Comparison of ENCODE assay signal across 8 cellular contexts in the genomic region with DNA sequence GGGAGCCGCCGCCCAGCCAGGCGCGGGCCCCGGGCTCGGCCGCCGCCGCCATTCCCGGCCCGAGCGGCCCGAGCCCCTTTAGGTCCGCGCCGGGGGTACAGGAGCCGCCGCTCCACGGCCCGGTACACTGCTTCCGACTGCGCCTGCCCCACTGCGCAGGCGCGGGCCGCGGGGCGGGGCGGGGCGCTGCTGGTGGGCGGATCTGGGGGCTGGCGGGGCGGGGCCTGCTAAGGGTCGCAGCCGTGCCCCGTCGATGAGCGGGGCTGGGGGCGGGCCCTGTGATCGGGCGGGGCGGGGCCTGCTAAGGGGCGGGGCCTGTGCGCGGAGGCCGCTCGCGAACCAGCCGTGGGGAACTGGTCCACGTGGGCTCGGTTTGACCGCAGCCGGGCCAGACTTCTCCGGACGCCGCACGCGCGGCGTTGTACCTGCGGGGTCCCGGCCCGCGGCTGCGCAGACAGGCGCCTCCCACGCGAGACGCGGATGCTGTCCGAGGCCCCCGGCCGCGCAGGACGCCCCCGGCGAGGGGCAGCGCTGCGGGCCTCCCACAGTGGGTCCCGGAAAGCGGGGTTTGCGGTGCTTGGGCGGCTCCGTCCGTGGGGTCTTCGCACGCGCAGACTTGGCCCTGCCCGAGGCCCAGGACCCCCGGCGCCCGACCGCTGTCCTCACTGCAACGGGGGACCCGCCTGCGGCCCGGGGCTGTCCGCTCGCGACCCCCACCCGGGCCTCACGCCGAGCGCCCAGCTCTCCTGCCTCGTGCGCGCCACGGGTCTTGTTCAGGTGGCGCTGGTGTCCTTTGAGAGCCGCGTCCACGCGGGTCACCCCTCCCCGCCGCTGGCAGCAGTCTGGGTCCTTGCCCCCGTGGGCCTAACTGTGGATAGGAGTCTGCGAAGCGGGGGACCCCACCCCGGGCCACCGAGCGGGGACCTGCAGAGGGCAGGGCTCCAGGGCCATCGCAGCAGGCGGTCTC. TPM values are rescaled to one million over a fixed set of nuclear protein-coding genes. Genes with fewer than 3 reads are reported as not detected.
DNase-seq lines count a peak whose midpoint lies in the region; ATAC-seq and TF ChIP-seq lines count a peak whose summit lies in the region.

A gene with protein sequence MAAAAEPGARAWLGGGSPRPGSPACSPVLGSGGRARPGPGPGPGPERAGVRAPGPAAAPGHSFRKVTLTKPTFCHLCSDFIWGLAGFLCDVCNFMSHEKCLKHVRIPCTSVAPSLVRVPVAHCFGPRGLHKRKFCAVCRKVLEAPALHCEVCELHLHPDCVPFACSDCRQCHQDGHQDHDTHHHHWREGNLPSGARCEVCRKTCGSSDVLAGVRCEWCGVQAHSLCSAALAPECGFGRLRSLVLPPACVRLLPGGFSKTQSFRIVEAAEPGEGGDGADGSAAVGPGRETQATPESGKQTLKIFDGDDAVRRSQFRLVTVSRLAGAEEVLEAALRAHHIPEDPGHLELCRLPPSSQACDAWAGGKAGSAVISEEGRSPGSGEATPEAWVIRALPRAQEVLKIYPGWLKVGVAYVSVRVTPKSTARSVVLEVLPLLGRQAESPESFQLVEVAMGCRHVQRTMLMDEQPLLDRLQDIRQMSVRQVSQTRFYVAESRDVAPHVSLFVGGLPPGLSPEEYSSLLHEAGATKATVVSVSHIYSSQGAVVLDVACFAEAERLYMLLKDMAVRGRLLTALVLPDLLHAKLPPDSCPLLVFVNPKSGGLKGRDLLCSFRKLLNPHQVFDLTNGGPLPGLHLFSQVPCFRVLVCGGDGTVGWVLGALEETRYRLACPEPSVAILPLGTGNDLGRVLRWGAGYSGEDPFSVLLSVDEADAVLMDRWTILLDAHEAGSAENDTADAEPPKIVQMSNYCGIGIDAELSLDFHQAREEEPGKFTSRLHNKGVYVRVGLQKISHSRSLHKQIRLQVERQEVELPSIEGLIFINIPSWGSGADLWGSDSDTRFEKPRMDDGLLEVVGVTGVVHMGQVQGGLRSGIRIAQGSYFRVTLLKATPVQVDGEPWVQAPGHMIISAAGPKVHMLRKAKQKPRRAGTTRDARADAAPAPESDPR (minus strand): TSS at position 139 of the 967 bp plus-strand sequence. CDS start 87 bp downstream, at position 52.

- peaks cover 10% of the 10 kb centered on the region for H3K9me3 Mint-ChIP-seq in neural progenitor cell
- no peaks in the 10 kb centered on the region for H3K9me3 Mint-ChIP-seq in stimulated activated naive CD8-positive, alpha-beta T cell treated with anti-CD3 and anti-CD28 coated beads, Interleukin-15, amount 100 ng/mL, for 72 hours

- H3K4me3 Mint-ChIP-seq in neural progenitor cell, result peak within 1 kb of the TSS; percentile 62
- H3K4me3 Mint-ChIP-seq in stimulated activated naive CD8-positive, alpha-beta T cell treated with anti-CD3 and anti-CD28 coated beads, Interleukin-15, amount 100 ng/mL, for 72 hours, result peak within 1 kb of the TSS; percentile 63 to 81

- H3K9me3 ChIP-seq in SJCRH30 (replicated peaks) (no peaks in the 10 kb centered on the region), neural progenitor cell (ENCODE audit: low read depth) (no peaks in the 10 kb centered on the region)

- peak within 1 kb of the TSS; percentile 96 for H3K4me2 ChIP-seq in neural progenitor cell

- H3K9ac ChIP-seq in neural progenitor cell, result peak within 1 kb of the TSS; percentile 30

- H3K4me1 ChIP-seq in SJCRH30, result no peaks in the 10 kb centered on the region
- H3K4me1 ChIP-seq in foreskin keratinocyte, result no peaks in the 10 kb centered on the region
- H3K4me1 ChIP-seq in neural progenitor cell, result no peaks in the 10 kb centered on the region

- H3K4me3 ChIP-seq in SJCRH30 (peak within 1 kb of the TSS; percentile 75), neural progenitor cell (peak within 1 kb of the TSS; percentile 92)

- TF ChIP-seq CTCF in foreskin keratinocyte (conservative IDR thresholded peaks at IDR 0.05) (no peak), neural progenitor cell (IDR thresholded peaks at IDR 0.05) (no peak)

- H2AFZ ChIP-seq in neural progenitor cell (replicated peaks), result peak within 1 kb of the TSS; percentile 65

- no peaks in the 10 kb centered on the region for H3K79me2 ChIP-seq in neural progenitor cell (ENCODE audit: low read depth)

- H3K27ac ChIP-seq in SJCRH30 (no peak within 1 kb of the TSS), foreskin keratinocyte (no peak within 1 kb of the TSS), neural progenitor cell (no peak within 1 kb of the TSS)

- H3F3A ChIP-seq in neural progenitor cell (ENCODE audit: low read depth), result no peaks in the 10 kb centered on the region

- H3K27me3 ChIP-seq in SJCRH30 (no peaks in the 10 kb centered on the region), foreskin keratinocyte (peaks cover 5% of the 10 kb centered on the region), neural progenitor cell (peaks cover 55% of the 10 kb centered on the region)

- H3K36me3 ChIP-seq in SJCRH30 (no peaks in the 10 kb centered on the region), neural progenitor cell (no peaks in the 10 kb centered on the region)

- ATAC-seq in GM19351 (IDR thresholded peaks at IDR 0.05; ENCODE audit: unreplicated experiment) (peak; percentile 70), HG03521 (IDR thresholded peaks at IDR 0.05; ENCODE audit: unreplicated experiment) (peak; percentile 76), foreskin keratinocyte (peak; percentile 74)
- ATAC-seq in stimulated activated naive CD8-positive, alpha-beta T cell treated with anti-CD3 and anti-CD28 coated beads, Interleukin-15, amount 100 ng/mL, for 72 hours, result peak; percentile 85

- H4K20me1 ChIP-seq in neural progenitor cell (ENCODE audit: low read depth), result peaks cover 28% of the 10 kb centered on the region

- H3K27me3 Mint-ChIP-seq in neural progenitor cell (ENCODE audit: insufficient read depth, low read depth), result peaks cover 2% of the 10 kb centered on the region
- H3K27me3 Mint-ChIP-seq in stimulated activated naive CD8-positive, alpha-beta T cell treated with anti-CD3 and anti-CD28 coated beads, Interleukin-15, amount 100 ng/mL, for 72 hours, result no peaks in the 10 kb centered on the region

- no peak within 1 kb of the TSS for H3K27ac Mint-ChIP-seq in neural progenitor cell
- peak within 1 kb of the TSS; percentile 19 to 46 for H3K27ac Mint-ChIP-seq in stimulated activated naive CD8-positive, alpha-beta T cell treated with anti-CD3 and anti-CD28 coated beads, Interleukin-15, amount 100 ng/mL, for 72 hours

- peaks cover 2% of the 10 kb centered on the region for H3K36me3 Mint-ChIP-seq in neural progenitor cell

- DNase-seq in Ammon's horn (ENCODE audit: low spot score) (peak; percentile 93), SJCRH30 (peak; percentile 54 to 71), foreskin keratinocyte (peak in 1 of 2 donors; percentile 34), neural progenitor cell (ENCODE audit: low spot score) (peak; percentile 91)
- DNase-seq in activated effector memory CD4-positive, alpha-beta T cell treated with anti-CD3 and anti-CD28 coated beads, Interleukin-2, amount 50 U/mL, for 16 hours, result peak; percentile 96
- DNase-seq in stimulated activated naive CD8-positive, alpha-beta T cell treated with anti-CD3 and anti-CD28 coated beads, Interleukin-15, amount 100 ng/mL, for 72 hours, result peak; percentile 81 to 82

- H3K4me1 Mint-ChIP-seq in neural progenitor cell, result no peaks in the 10 kb centered on the region
- peaks cover 33% of the 10 kb centered on the region for H3K4me1 Mint-ChIP-seq in stimulated activated naive CD8-positive, alpha-beta T cell treated with anti-CD3 and anti-CD28 coated beads, Interleukin-15, amount 100 ng/mL, for 72 hours

RNA-seq across cellular contexts. Expression of the gene that starts here (rescaled TPM):
- 2.4 and 2.8 TPM in 2 replicates for total RNA-seq in SJCRH30 (2014; rRNA removed; shearing (Covaris generic))
- 9.1 and 12.2 TPM in 2 replicates for total RNA-seq in foreskin keratinocyte
- polyA plus RNA-seq in foreskin keratinocyte, result 5.4 and 7.0 TPM in 2 replicates
- 5.1 and 16.0 TPM in 2 replicates for total RNA-seq in neural progenitor cell (ENCODE audit: low replicate concordance)
